Comparison of ENCODE assay signal across 1 cellular context in the genomic region with DNA sequence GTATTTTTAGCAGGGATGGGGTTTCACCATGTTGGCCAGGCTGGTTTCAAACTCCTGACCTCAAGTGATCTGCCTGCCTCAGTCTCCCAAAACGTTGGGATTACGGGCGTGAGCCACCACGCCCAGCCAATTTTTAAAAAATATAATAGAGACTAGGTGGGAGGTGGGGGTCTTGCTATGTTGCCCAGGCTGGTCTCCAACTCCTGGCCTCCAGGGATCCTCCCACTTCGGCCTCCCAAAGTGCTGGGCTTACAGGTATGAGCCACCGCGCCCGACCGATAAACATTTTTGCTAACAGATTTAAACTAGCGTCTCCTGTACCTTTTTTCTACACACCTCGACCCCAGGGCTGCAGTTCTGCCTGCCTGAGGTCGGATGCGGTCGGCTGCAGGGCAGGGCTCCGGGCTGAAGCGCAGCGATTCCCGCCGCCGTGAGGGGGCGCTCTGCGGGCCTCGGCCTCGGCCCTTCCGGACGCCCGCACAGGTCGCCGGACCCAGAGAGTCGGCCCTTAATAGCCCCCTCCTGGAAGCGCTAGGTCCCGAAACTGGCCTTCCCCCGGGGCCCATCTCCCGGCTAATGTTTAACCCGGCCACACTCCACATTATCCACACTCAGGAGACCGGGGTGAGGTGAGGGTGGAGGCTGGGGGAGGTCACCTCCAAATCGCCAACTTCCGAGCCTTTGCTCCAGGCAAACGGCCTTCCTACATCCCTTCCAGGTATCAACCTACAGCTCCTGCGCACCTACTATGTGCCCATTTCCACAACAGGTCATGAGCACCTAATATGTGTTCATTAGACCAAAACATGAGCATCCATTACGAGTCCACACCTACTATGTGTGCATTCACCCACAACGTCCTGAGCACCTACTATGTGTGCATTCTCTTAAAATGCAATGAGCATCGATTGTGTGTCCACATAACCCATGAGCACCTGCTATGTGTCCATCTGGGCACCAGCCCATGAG.
TF ChIP-seq lines count a peak whose summit lies in the region.

No MANE protein-coding gene starts in this region.

TF ChIP-seq in GM12878, 131 proteins besides CTCF, POLR2A, EP300 and RAD21 (continued from another document and continues in another):
- TF ChIP-seq KLF5 (IDR thresholded peaks at IDR 0.05; ENCODE audit: partially characterized antibody) (no peak), MEF2B (IDR thresholded peaks at IDR 0.05; ENCODE audit: partially characterized antibody, poor library complexity, severe bottlenecking) (peak; percentile 55), SIX5 (IDR thresholded peaks at IDR 0.05; ENCODE audit: low read depth, low read length, severe bottlenecking) (no peak), NR2C1 (IDR thresholded peaks at IDR 0.05) (no peak), HCFC1 (IDR thresholded peaks at IDR 0.05; ENCODE audit: low read length) (no peak), NBN (IDR thresholded peaks at IDR 0.05) (no peak), CREM (IDR thresholded peaks at IDR 0.05; ENCODE audit: low read depth) (no peak), BMI1 (IDR thresholded peaks at IDR 0.05; ENCODE audit: borderline replicate concordance) (peak; percentile 84), SREBF1 (IDR thresholded peaks at IDR 0.05; ENCODE audit: low read length) (no peak), YY1 (IDR thresholded peaks at IDR 0.05; ENCODE audit: low read depth, low read length) (no peak), BRCA1 (IDR thresholded peaks at IDR 0.05; ENCODE audit: low read depth, low read length) (no peak), CBX5 (IDR thresholded peaks at IDR 0.05; ENCODE audit: low read depth) (no peak), PAX5 (IDR thresholded peaks at IDR 0.05; ENCODE audit: borderline replicate concordance, low read depth, low read length) (no peak), DPF2 (IDR thresholded peaks at IDR 0.05) (peak; percentile 100), FOXK2 (IDR thresholded peaks at IDR 0.05) (no peak), RUNX3 (IDR thresholded peaks at IDR 0.05; ENCODE audit: low read length) (no peak), CHD1 (IDR thresholded peaks at IDR 0.05; ENCODE audit: low read depth, low read length) (no peak), ETV6 (conservative IDR thresholded peaks at IDR 0.05 in 1 of 2, IDR thresholded peaks at IDR 0.05 in 1 of 2; ENCODE audit: borderline replicate concordance in 1 of 2, low read depth in 1 of 2) (no peak), NFIC (IDR thresholded peaks at IDR 0.05; ENCODE audit: low read depth, low read length) (no peak), BHLHE40 (IDR thresholded peaks at IDR 0.05; ENCODE audit: borderline replicate concordance in 1 of 2, low read depth in 2 of 2, low read length in 1 of 2) (peak; percentile 48 to 59; a peak in 3 of 4 replicates), LARP7 (IDR thresholded peaks at IDR 0.05) (peak; percentile 83), NRF1 (conservative IDR thresholded peaks at IDR 0.05; ENCODE audit: low read depth, low read length) (no peak), GABPA (IDR thresholded peaks at IDR 0.05; ENCODE audit: low read depth) (no peak), NFXL1 (IDR thresholded peaks at IDR 0.05; ENCODE audit: borderline replicate concordance) (no peak), POLR2AphosphoS2 (IDR thresholded peaks at IDR 0.05; ENCODE audit: low read depth, low read length) (no peak), SP1 (IDR thresholded peaks at IDR 0.05; ENCODE audit: low read depth, low read length) (no peak), ZBED1 (IDR thresholded peaks at IDR 0.05; ENCODE audit: borderline replicate concordance) (no peak), PBX3 (IDR thresholded peaks at IDR 0.05; ENCODE audit: insufficient replicate concordance, low read depth, low read length) (no peak), RBBP5 (conservative IDR thresholded peaks at IDR 0.05) (no peak), EGR1 (IDR thresholded peaks at IDR 0.05; ENCODE audit: borderline replicate concordance in 1 of 2, low read depth in 2 of 2, low read length in 2 of 2) (no peak), TARDBP (IDR thresholded peaks at IDR 0.05; ENCODE audit: borderline replicate concordance) (no peak), NR2C2 (IDR thresholded peaks at IDR 0.05; ENCODE audit: borderline replicate concordance, control insufficient read depth, insufficient read length, low read depth) (no peak), TAF1 (IDR thresholded peaks at IDR 0.05; ENCODE audit: borderline replicate concordance, low read depth, low read length) (no peak), CBX3 (IDR thresholded peaks at IDR 0.05; ENCODE audit: borderline replicate concordance, low read depth) (no peak), KAT2A (conservative IDR thresholded peaks at IDR 0.05; ENCODE audit: control insufficient read depth, low read depth, low read length) (no peak), PKNOX1 (IDR thresholded peaks at IDR 0.05) (no peak), MLLT1 (IDR thresholded peaks at IDR 0.05) (no peak), CBFB (IDR thresholded peaks at IDR 0.05; ENCODE audit: low read depth) (no peak), STAT3 (IDR thresholded peaks at IDR 0.05; ENCODE audit: low read depth, low read length) (no peak), RFX5 (IDR thresholded peaks at IDR 0.05; ENCODE audit: low read depth, low read length) (no peak), ZNF207 (IDR thresholded peaks at IDR 0.05; ENCODE audit: borderline replicate concordance) (no peak), BCL11A (IDR thresholded peaks at IDR 0.05; ENCODE audit: low read depth, low read length) (no peak), TCF3 (IDR thresholded peaks at IDR 0.05; ENCODE audit: borderline replicate concordance, insufficient read depth, low read depth, low read length) (no peak), EED (IDR thresholded peaks at IDR 0.05; ENCODE audit: low read depth) (no peak; the same call in 1 of the 2 replicates)
- TF ChIP-seq, protein P1, sequence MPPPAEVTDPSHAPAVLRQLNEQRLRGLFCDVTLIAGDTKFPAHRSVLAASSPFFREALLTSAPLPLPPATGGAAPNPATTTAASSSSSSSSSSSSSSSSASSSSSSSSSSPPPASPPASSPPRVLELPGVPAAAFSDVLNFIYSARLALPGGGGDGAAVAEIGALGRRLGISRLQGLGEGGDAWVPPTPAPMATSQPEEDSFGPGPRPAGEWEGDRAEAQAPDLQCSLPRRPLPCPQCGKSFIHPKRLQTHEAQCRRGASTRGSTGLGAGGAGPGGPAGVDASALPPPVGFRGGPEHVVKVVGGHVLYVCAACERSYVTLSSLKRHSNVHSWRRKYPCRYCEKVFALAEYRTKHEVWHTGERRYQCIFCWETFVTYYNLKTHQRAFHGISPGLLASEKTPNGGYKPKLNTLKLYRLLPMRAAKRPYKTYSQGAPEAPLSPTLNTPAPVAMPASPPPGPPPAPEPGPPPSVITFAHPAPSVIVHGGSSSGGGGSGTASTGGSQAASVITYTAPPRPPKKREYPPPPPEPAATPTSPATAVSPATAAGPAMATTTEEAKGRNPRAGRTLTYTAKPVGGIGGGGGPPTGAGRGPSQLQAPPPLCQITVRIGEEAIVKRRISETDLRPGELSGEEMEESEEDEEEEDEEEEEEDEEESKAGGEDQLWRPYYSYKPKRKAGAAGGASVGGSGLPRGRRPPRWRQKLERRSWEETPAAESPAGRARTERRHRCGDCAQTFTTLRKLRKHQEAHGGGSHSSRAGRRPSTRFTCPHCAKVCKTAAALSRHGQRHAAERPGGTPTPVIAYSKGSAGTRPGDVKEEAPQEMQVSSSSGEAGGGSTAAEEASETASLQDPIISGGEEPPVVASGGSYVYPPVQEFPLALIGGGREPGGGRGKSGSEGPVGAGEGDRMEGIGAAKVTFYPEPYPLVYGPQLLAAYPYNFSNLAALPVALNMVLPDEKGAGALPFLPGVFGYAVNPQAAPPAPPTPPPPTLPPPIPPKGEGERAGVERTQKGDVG (CRISPR knock-in tag; IDR thresholded peaks at IDR 0.05): no peak
- TF ChIP-seq, protein P2, sequence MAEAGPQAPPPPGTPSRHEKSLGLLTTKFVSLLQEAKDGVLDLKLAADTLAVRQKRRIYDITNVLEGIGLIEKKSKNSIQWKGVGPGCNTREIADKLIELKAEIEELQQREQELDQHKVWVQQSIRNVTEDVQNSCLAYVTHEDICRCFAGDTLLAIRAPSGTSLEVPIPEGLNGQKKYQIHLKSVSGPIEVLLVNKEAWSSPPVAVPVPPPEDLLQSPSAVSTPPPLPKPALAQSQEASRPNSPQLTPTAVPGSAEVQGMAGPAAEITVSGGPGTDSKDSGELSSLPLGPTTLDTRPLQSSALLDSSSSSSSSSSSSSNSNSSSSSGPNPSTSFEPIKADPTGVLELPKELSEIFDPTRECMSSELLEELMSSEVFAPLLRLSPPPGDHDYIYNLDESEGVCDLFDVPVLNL (IDR thresholded peaks at IDR 0.05; ENCODE audit: low read depth, low read length): no peak
- TF ChIP-seq, protein P3, sequence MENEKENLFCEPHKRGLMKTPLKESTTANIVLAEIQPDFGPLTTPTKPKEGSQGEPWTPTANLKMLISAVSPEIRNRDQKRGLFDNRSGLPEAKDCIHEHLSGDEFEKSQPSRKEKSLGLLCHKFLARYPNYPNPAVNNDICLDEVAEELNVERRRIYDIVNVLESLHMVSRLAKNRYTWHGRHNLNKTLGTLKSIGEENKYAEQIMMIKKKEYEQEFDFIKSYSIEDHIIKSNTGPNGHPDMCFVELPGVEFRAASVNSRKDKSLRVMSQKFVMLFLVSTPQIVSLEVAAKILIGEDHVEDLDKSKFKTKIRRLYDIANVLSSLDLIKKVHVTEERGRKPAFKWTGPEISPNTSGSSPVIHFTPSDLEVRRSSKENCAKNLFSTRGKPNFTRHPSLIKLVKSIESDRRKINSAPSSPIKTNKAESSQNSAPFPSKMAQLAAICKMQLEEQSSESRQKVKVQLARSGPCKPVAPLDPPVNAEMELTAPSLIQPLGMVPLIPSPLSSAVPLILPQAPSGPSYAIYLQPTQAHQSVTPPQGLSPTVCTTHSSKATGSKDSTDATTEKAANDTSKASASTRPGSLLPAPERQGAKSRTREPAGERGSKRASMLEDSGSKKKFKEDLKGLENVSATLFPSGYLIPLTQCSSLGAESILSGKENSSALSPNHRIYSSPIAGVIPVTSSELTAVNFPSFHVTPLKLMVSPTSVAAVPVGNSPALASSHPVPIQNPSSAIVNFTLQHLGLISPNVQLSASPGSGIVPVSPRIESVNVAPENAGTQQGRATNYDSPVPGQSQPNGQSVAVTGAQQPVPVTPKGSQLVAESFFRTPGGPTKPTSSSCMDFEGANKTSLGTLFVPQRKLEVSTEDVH (IDR thresholded peaks at IDR 0.05; ENCODE audit: low read depth, partially characterized antibody): no peak
- TF ChIP-seq, protein P4, sequence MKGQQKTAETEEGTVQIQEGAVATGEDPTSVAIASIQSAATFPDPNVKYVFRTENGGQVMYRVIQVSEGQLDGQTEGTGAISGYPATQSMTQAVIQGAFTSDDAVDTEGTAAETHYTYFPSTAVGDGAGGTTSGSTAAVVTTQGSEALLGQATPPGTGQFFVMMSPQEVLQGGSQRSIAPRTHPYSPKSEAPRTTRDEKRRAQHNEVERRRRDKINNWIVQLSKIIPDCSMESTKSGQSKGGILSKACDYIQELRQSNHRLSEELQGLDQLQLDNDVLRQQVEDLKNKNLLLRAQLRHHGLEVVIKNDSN (IDR thresholded peaks at IDR 0.05; ENCODE audit: borderline replicate concordance, extremely low read length, insufficient read depth, low read depth, low read length): no peak
- TF ChIP-seq, protein P5, sequence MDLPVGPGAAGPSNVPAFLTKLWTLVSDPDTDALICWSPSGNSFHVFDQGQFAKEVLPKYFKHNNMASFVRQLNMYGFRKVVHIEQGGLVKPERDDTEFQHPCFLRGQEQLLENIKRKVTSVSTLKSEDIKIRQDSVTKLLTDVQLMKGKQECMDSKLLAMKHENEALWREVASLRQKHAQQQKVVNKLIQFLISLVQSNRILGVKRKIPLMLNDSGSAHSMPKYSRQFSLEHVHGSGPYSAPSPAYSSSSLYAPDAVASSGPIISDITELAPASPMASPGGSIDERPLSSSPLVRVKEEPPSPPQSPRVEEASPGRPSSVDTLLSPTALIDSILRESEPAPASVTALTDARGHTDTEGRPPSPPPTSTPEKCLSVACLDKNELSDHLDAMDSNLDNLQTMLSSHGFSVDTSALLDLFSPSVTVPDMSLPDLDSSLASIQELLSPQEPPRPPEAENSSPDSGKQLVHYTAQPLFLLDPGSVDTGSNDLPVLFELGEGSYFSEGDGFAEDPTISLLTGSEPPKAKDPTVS (IDR thresholded peaks at IDR 0.05; ENCODE audit: low read depth, low read length): no peak
